29 cellular contexts compared by ENCODE assay signal in the genomic region with DNA sequence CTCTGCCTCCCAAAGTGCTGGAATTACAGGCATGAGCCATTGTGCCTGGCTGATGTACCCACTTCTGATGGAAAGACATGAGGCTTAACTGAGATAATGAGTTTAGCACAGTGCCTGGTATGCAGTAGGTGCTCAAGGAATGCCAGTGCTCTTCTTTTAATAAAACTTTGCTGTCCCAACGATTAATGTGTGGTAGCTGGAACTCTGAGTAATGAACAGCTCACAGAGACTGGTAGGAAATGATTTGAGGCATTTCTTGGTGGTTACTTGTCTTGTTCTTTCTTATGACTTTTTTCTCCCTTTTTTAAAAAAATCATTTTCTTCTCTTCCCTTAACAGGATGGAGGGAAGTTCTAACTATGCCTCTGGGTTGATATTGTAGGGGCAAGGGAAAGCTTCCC.
A peak's percentile ranks its signal among the peaks of the same experiment; 100 is the strongest.
DNase-seq lines count a peak whose midpoint lies in the region; ATAC-seq and TF ChIP-seq lines count a peak whose summit lies in the region.
"Had no signal": no experiment of that assay in that cellular context is flagged by ENCODE, and none has a peak within 500 bp of the region (broad histone marks: within the 10 kb centered on the region; RNA-seq: fewer than 3 reads in every experiment).

No MANE protein-coding gene starts in this region.

- H2BK120ac ChIP-seq in IMR-90 (ENCODE audit: low read depth, low read length), result peak overlapping the region; percentile 3; the same call in 1 of the 2 replicates

- H3K4me2 ChIP-seq in IMR-90 (ENCODE audit: low read depth, low read length), result no peak overlapping the region

- DNase-seq in AG10803 (ENCODE audit: low read depth), result peak; percentile 17
- peak; percentile 54 for DNase-seq in IMR-90
- peak; percentile 56 for DNase-seq in amniotic epithelial cell (ENCODE audit: low read depth)
- peak; percentile 16 to 49 for DNase-seq in foreskin fibroblast
- DNase-seq in KBM-7, result no peak
- no peak for DNase-seq in NCI-H2081 treated with DMSO at 0.1 percent for 48 hours (lab: John Stamatoyannopoulos, UW)
- DNase-seq in spleen, result no peak
- no peak for DNase-seq in T-cell
- DNase-seq: activated CD4-positive, alpha-beta memory T cell treated with anti-CD3 and anti-CD28 coated beads for 36 hours; activated CD4-positive, alpha-beta T cell treated with anti-CD3 and anti-CD28 coated beads for 1 hour; activated naive CD4-positive, alpha-beta T cell treated with anti-CD3 and anti-CD28 coated beads, Interleukin-2, amount 50 U/mL, for 16 hours; amniotic stem cell; CD8-positive, alpha-beta T cell; colonic mucosa; effector CD8-positive, alpha-beta T cell; foreskin melanocyte; heart left ventricle; naive thymus-derived CD4-positive, alpha-beta T cell; NCI-H146; nucleus accumbens; right lobe of liver; stimulated activated CD4-positive, alpha-beta T cell treated with anti-CD3 and anti-CD28 coated beads, Interleukin-4, amount 100 ng/mL, for 1 hour; T-helper 1 cell; tibial artery had no signal

- H4K20me1 ChIP-seq in IMR-90 (ENCODE audit: insufficient read depth, low read length), result no peaks in the 10 kb centered on the region

- H3K4ac ChIP-seq in IMR-90 (ENCODE audit: low read depth, low read length), result no peak overlapping the region

- H3K56ac ChIP-seq in IMR-90 (ENCODE audit: extremely low read depth, insufficient read depth, low read length), result no peak overlapping the region

- no peaks in the 10 kb centered on the region for H3K36me3 ChIP-seq in IMR-90 (ENCODE audit: control insufficient read depth, insufficient read depth, low read length)
- H3K36me3 ChIP-seq in spleen, result no peaks in the 10 kb centered on the region
- H3K36me3 ChIP-seq: colonic mucosa, HAP-1, heart left ventricle, right lobe of liver, tibial artery had no signal

- H4K5ac ChIP-seq in IMR-90 (ENCODE audit: low read depth, low read length), result no peak overlapping the region

- no peak overlapping the region for H3K18ac ChIP-seq in IMR-90 (ENCODE audit: low read depth, low read length)

- no peak overlapping the region; the same call in 1 of the 2 replicates for H3K14ac ChIP-seq in IMR-90 (replicated peaks; ENCODE audit: low read depth, low read length)

- H3K9me3 ChIP-seq in IMR-90 (ENCODE audit: control insufficient read depth, insufficient read depth, low read length) (no peaks in the 10 kb centered on the region), spleen (peaks cover 0 to 10% (median 0%) of the 10 kb centered on the region in 8 donors)
- H3K9me3 ChIP-seq: colonic mucosa, HAP-1, heart left ventricle, right lobe of liver, tibial artery had no signal

- TF ChIP-seq RAD21 in IMR-90 (IDR thresholded peaks at IDR 0.05; ENCODE audit: low read length), result no peak

- H3K27ac Mint-ChIP-seq in T-cell, result no peak overlapping the region
- H3K27ac Mint-ChIP-seq: activated CD4-positive, alpha-beta memory T cell treated with anti-CD3 and anti-CD28 coated beads for 36 hours; activated T-helper 1 cell treated with anti-CD3 and anti-CD28 coated beads, Interleukin-12 subunit alpha, Interleukin-12 subunit beta, Interleukin-2, Interleukin-4 antibody, amounts not matched to agents 30 ng/mL and 10 ng/mL and 1 ng/mL, durations not matched to agents 14 hours and 24 hours and 36 hours; B cell; CD8-positive, alpha-beta T cell had no signal

- no peaks in the 10 kb centered on the region for H3K27me3 ChIP-seq in IMR-90 (ENCODE audit: control insufficient read depth, insufficient read depth, low read length)
- no peaks in the 10 kb centered on the region for H3K27me3 ChIP-seq in spleen (replicated peaks in 1 of 7)
- H3K27me3 ChIP-seq: colonic mucosa, right lobe of liver, tibial artery had no signal

- H2AK9ac ChIP-seq in IMR-90 (replicated peaks; ENCODE audit: low read depth, low read length, poor library complexity), result no peak overlapping the region

- no peak overlapping the region for H2BK20ac ChIP-seq in IMR-90 (ENCODE audit: low read depth, low read length)

- in situ Hi-C loops in IMR-90 (cut with MboI; ENCODE audit: low sequenced_read_pairs) (no loop called here), KBM-7 (cut with MboI; ENCODE audit: low pct_unique_long_range_greater_than_20kb, low sequenced_read_pairs) (no loop called here)

- H3K9me3 Mint-ChIP-seq in T-cell, result peaks cover 5 to 8% (median 5%) of the 10 kb centered on the region in 3 donors
- H3K9me3 Mint-ChIP-seq: activated T-helper 1 cell treated with anti-CD3 and anti-CD28 coated beads, Interleukin-12 subunit alpha, Interleukin-12 subunit beta, Interleukin-2, Interleukin-4 antibody, amounts not matched to agents 30 ng/mL and 10 ng/mL and 1 ng/mL, durations not matched to agents 14 hours and 24 hours and 36 hours had no signal

- peaks cover 8 to 42% (median 16%) of the 10 kb centered on the region in 3 donors for H3K4me1 Mint-ChIP-seq in T-cell
- H3K4me1 Mint-ChIP-seq: B cell had no signal

- H3K4me1 ChIP-seq in IMR-90 (ENCODE audit: control insufficient read depth, insufficient read depth, low read length) (no peaks in the 10 kb centered on the region; the same call in 1 of the 2 replicates), spleen (no peaks in the 10 kb centered on the region)
- H3K4me1 ChIP-seq: colonic mucosa, HAP-1, heart left ventricle, right lobe of liver, tibial artery had no signal

- BruUV-seq in IMR-90 (replicated peaks; lab: Mats Ljungman, UMichigan), result no TSS peak

- H3K79me1 ChIP-seq in IMR-90 (ENCODE audit: low read depth in 1 of 2, low read length in 2 of 2), result no peaks in the 10 kb centered on the region

- no peak overlapping the region for H4K8ac ChIP-seq in IMR-90 (ENCODE audit: low read depth in 2 of 2, low read length in 2 of 2)

- H2BK15ac ChIP-seq in IMR-90 (ENCODE audit: low read depth, low read length), result no peak overlapping the region

- H3K23ac ChIP-seq in IMR-90 (ENCODE audit: low read depth, low read length), result no peak overlapping the region

- no CpG with 5 or more reads among the region's 1 CpG for WGBS in IMR-90 (ENCODE audit: extremely low coverage in 2 of 2, insufficient read length in 1 of 2), 2 experiments
- 73 to 84% (median 77%) methylated on average over 1 of the region's 1 CpG for WGBS in spleen, 5 donors

- no peaks in the 10 kb centered on the region for H3K27me3 Mint-ChIP-seq in T-cell
- H3K27me3 Mint-ChIP-seq: activated CD4-positive, alpha-beta memory T cell treated with anti-CD3 and anti-CD28 coated beads for 36 hours; naive thymus-derived CD4-positive, alpha-beta T cell; progenitor cell of endocrine pancreas had no signal

- H3K4me3 Mint-ChIP-seq in T-cell, result no peak overlapping the region
- H3K4me3 Mint-ChIP-seq: activated CD4-positive, alpha-beta memory T cell treated with anti-CD3 and anti-CD28 coated beads for 36 hours; activated T-helper 1 cell treated with anti-CD3 and anti-CD28 coated beads, Interleukin-12 subunit alpha, Interleukin-12 subunit beta, Interleukin-2, Interleukin-4 antibody, amounts not matched to agents 30 ng/mL and 10 ng/mL and 1 ng/mL, durations not matched to agents 14 hours and 24 hours and 36 hours; B cell; CD8-positive, alpha-beta T cell; naive thymus-derived CD4-positive, alpha-beta T cell had no signal

- no peak overlapping the region for H2BK5ac ChIP-seq in IMR-90 (ENCODE audit: low read depth, low read length, poor library complexity, severe bottlenecking)

- intact Hi-C loops in IMR-90 (cut with micrococcal nuclease) (loop anchor here (5.0 kb wide), 1 partner anchor 157 kb away; no protein-coding TSS in a partner anchor), spleen (cut with DNase I; ENCODE audit: low total_unique reads) (no loop called here)

- no peak overlapping the region for H3K9ac ChIP-seq in IMR-90 (ENCODE audit: low read depth, low read length)

- H2AK5ac ChIP-seq in IMR-90 (ENCODE audit: low read depth, low read length), result no peak overlapping the region

- H3K27ac ChIP-seq in IMR-90 (ENCODE audit: insufficient read depth, low read length) (no peak overlapping the region), spleen (no peak overlapping the region)
- H3K27ac ChIP-seq: colonic mucosa, epithelial cell of prostate, heart left ventricle, right lobe of liver, tibial artery had no signal

- H3K4me3 ChIP-seq in AG10803 (ENCODE audit: low read length) (no peak overlapping the region), IMR-90 (ENCODE audit: insufficient read depth, low read depth, low read length) (no peak overlapping the region), foreskin fibroblast (ENCODE audit: low read depth in 1 of 2, low read length in 2 of 2) (no peak overlapping the region), spleen (no peak overlapping the region)
- H3K4me3 ChIP-seq: colonic mucosa, HAP-1, heart left ventricle, right lobe of liver, tibial artery had no signal

- POLR2A ChIA-PET in IMR-90 (lab: Charles Lee; ENCODE audit: unreplicated experiment), result interaction anchor here (0.5 kb wide), 1 partner anchor 14 kb away, joined by 3 read pairs; no protein-coding TSS in a partner anchor
- POLR2A ChIA-PET in T-cell (lab: Charles Lee), result no interaction called here

- TF ChIP-seq CTCF in AG10803 (conservative IDR thresholded peaks at IDR 0.05; ENCODE audit: low read length) (no peak), IMR-90 (conservative IDR thresholded peaks at IDR 0.05; ENCODE audit: low read depth, low read length) (no peak), foreskin fibroblast (IDR thresholded peaks at IDR 0.05; ENCODE audit: low read depth, low read length) (no peak), spleen (IDR thresholded peaks at IDR 0.05 in 8 of 11, conservative IDR thresholded peaks at IDR 0.05 in 3 of 11) (no peak)

- ATAC-seq in IMR-90 (ENCODE audit: low read depth) (no peak; the same call in 1 of the 2 replicates), T-cell (replicated peaks in 1 of 4) (no peak)
- ATAC-seq: CD8-positive, alpha-beta T cell; heart left ventricle; naive thymus-derived CD4-positive, alpha-beta T cell; right lobe of liver had no signal

- no peaks in the 10 kb centered on the region for H3K9me1 ChIP-seq in IMR-90 (ENCODE audit: insufficient read depth, low read length)

- TF ChIP-seq POLR2A in IMR-90 (IDR thresholded peaks at IDR 0.05; ENCODE audit: low read depth, low read length) (no peak), spleen (IDR thresholded peaks at IDR 0.05) (no peak)

- H4K91ac ChIP-seq in IMR-90 (ENCODE audit: insufficient read depth, low read depth, low read length), result peak overlapping the region; percentile 15; the same call in 1 of the 2 replicates

- H2AFZ ChIP-seq in IMR-90 (replicated peaks; ENCODE audit: low read length, poor library complexity), result no peak overlapping the region

- dilution Hi-C loops in IMR-90 (cut with HindIII; ENCODE audit: low sequenced_read_pairs, unreplicated experiment), result no loop called here

- CTCF ChIA-PET in IMR-90 (lab: Yijun Ruan, JAX), result interaction anchor here (1.4 kb wide), 1 partner anchor 10 kb away, joined by 3 read pairs; no protein-coding TSS in a partner anchor
- CTCF ChIA-PET in T-cell (lab: Charles Lee), result interaction anchor here in 1 of 2 donors (0.6 kb wide), 1 partner anchor 226 kb away, joined by 4 read pairs; no protein-coding TSS in a partner anchor

- H3K36me3 Mint-ChIP-seq in T-cell, result peaks cover 18% of the 10 kb centered on the region

TF ChIP-seq in IMR-90, 13 proteins besides CTCF, POLR2A, EP300 and RAD21:
- no peak for TF ChIP-seq RCOR1 (IDR thresholded peaks at IDR 0.05; ENCODE audit: insufficient replicate concordance, low read length)
- TF ChIP-seq CEBPB (IDR thresholded peaks at IDR 0.05; ENCODE audit: low read depth, low read length), result no peak
- TF ChIP-seq CHD1 (IDR thresholded peaks at IDR 0.05; ENCODE audit: low read depth, low read length), result no peak
- no peak for TF ChIP-seq RFX5 (IDR thresholded peaks at IDR 0.05; ENCODE audit: low read depth, low read length)
TF ChIP-seq in IMR-90: peak in this region for 0.

Comparison
In these comparisons a context has a peak if more than half of its experiments do, and no peak if none do; other contexts are left out.
1. DNase-seq: peak in AG10803 (single experiment), IMR-90 (single experiment), amniotic epithelial cell (single experiment) and foreskin fibroblast (2 of 2); none in KBM-7 (single experiment), NCI-H2081 treated with DMSO at 0.1 percent for 48 hours (single experiment), spleen (single experiment) and T-cell (0 of 34).